8 cellular contexts compared by ENCODE assay signal in genomic region chr2:230319211-230319862, GRCh38. TPM values are rescaled to one million over a fixed set of nuclear protein-coding genes. Genes with fewer than 3 reads are reported as not detected.
DNase-seq lines count a peak whose midpoint lies in the region; ATAC-seq, FAIRE-seq and TF ChIP-seq lines count a peak whose summit lies in the region.

No MANE protein-coding gene starts in this region.

- H3K4me1 ChIP-seq in hepatocyte (ENCODE audit: insufficient read depth): no peaks in the 10 kb centered on the region

- no peaks in the 10 kb centered on the region for H3K36me3 ChIP-seq in bronchial epithelial cell (ENCODE audit: control insufficient read depth, insufficient read depth, low read length)
- H3K36me3 ChIP-seq in hepatocyte (replicated peaks; ENCODE audit: insufficient read depth, low read depth): no peaks in the 10 kb centered on the region

- no peaks in the 10 kb centered on the region for H3K9me2 ChIP-seq in hepatocyte (replicated peaks; ENCODE audit: insufficient read depth)

- FAIRE-seq in bronchial epithelial cell (lab: Jason Lieb, UNC): peak; percentile 88

- no peaks in the 10 kb centered on the region for H4K20me1 ChIP-seq in hepatocyte (ENCODE audit: insufficient read depth, poor library complexity, severe bottlenecking)

- H3K27ac ChIP-seq in hepatocyte: no peak overlapping the region

- no peaks in the 10 kb centered on the region for H3K79me2 ChIP-seq in hepatocyte

- no peak overlapping the region for H3K4me3 ChIP-seq in bronchial epithelial cell (ENCODE audit: low read depth, low read length)
- no peak overlapping the region for H3K4me3 ChIP-seq in hepatocyte

- H3K9me3 ChIP-seq in hepatocyte (ENCODE audit: low read depth): no peaks in the 10 kb centered on the region

- no peak overlapping the region for H2AFZ ChIP-seq in hepatocyte

- no peak overlapping the region for H3K4me2 ChIP-seq in hepatocyte

- H3K27me3 ChIP-seq in bronchial epithelial cell (ENCODE audit: control insufficient read depth, insufficient read depth, low read length): no peaks in the 10 kb centered on the region
- no peaks in the 10 kb centered on the region for H3K27me3 ChIP-seq in hepatocyte

- WGBS in hepatocyte (ENCODE audit: low lambda C conversion rate, missing lambda C conversion rate): 89% methylated on average over 5 of the region's 5 CpGs

- TF ChIP-seq CTCF in bronchial epithelial cell (IDR thresholded peaks at IDR 0.05; ENCODE audit: insufficient read depth, low read length, severe bottlenecking) (no peak), hepatocyte (IDR thresholded peaks at IDR 0.05; ENCODE audit: poor library complexity) (no peak)

- peak in 3 of 5 experiments; percentile 44 to 98 (median 84) for DNase-seq in T-helper 2 cell
- DNase-seq in bronchial epithelial cell (ENCODE audit: low read depth): no peak
- peak; percentile 49 to 66 for DNase-seq in stimulated activated CD8-positive, alpha-beta memory T cell treated with anti-CD3 and anti-CD28 coated beads, Interleukin-7, amount 100 ng/mL, for 4 hours (ENCODE audit: low read depth in 2 of 2)
- DNase-seq in NCI-H524 treated with DMSO at 0.1 percent for 48 hours (lab: John Stamatoyannopoulos, UW): no peak
- DNase-seq in hepatocyte (ENCODE audit: low spot score): no peak
- no peak for DNase-seq in cerebellum (ENCODE audit: low spot score)

- ATAC-seq in GM18868 (IDR thresholded peaks at IDR 0.05; ENCODE audit: unreplicated experiment) (peak; percentile 88), HG03025 (IDR thresholded peaks at IDR 0.05; ENCODE audit: low FRiP score, unreplicated experiment) (peak; percentile 58)

RNA-seq across cellular contexts. Expression of gene SP140L, which starts 7.7 kb away (rescaled TPM):
- total RNA-seq in bronchial epithelial cell: 1.6 and 3.6 TPM in 2 replicates
- 4.0 and 8.1 TPM in 2 replicates for total RNA-seq in hepatocyte
- polyA plus RNA-seq in hepatocyte: 7.1 and 11.5 TPM in 2 replicates
- 1.3 TPM for total RNA-seq in cerebellum

Comparison
In these comparisons a context has a peak if more than half of its experiments do, and no peak if none do; other contexts are left out.
1. DNase-seq: peak in T-helper 2 cell (3 of 5) and stimulated activated CD8-positive, alpha-beta memory T cell treated with anti-CD3 and anti-CD28 coated beads, Interleukin-7, amount 100 ng/mL, for 4 hours (2 of 2); none in bronchial epithelial cell (single experiment), NCI-H524 treated with DMSO at 0.1 percent for 48 hours (single experiment), hepatocyte (single experiment) and cerebellum (single experiment).